ENCODE assay signal across 9 cellular contexts in the genomic region with DNA sequence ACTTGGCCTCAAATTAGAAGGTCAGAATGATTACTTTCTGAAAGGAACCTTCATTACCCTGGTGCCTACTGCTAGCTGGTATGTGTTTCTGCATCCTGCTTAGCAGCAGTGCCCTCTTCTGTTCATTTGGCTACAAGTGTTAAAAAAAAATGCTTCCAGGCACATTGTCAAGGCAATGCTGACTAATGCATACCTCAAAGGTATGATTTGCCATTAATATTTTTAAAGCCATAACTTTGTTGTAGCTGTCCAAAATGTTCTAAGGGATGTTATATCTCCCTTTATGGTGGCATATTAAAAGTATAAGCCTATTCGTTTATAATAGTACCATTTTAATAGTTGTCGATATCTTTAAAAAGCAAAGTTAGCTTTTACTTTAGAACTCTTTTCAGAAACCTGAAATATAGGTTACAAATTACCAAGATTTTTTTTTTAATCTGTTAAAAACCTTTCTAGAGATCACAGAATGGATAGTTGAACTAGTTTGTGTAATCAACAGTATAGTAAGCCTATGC. TPM values are rescaled to one million over a fixed set of nuclear protein-coding genes. Genes with fewer than 3 reads are reported as not detected.
DNase-seq lines count a peak whose midpoint lies in the region; ATAC-seq, FAIRE-seq and TF ChIP-seq lines count a peak whose summit lies in the region.
"Had no signal": no experiment of that assay in that cellular context is flagged by ENCODE, and none has a peak within 500 bp of the region (broad histone marks: within the 10 kb centered on the region; RNA-seq: fewer than 3 reads in every experiment).

No MANE protein-coding gene starts in this region.

- H3K9me3 ChIP-seq in thoracic aorta: no peaks in the 10 kb centered on the region
- H3K9me3 ChIP-seq: SJSA1 had no signal

- H3K36me3 ChIP-seq in bronchial epithelial cell (ENCODE audit: control insufficient read depth, insufficient read depth, low read length) (peaks cover 8% of the 10 kb centered on the region), kidney epithelial cell (ENCODE audit: control insufficient read depth, insufficient read depth, low read length) (no peaks in the 10 kb centered on the region), thoracic aorta (peaks cover 20% of the 10 kb centered on the region)

- CTCF ChIA-PET in HEK293T (lab: Yijun Ruan, JAX): interaction anchor here (0.6 to 2.3 kb wide), 8 partner anchors 9 to 142 kb away, joined by 3 to 16 read pairs (median 3); no protein-coding TSS in a partner anchor

- POLR2A ChIA-PET in HEK293T (lab: Yijun Ruan, JAX): interaction anchor here (0.9 to 2.7 kb wide), 2 partner anchors 52 to 156 kb away, joined by 4 to 11 read pairs; a partner anchor contains a TSS

- peaks cover 0 to 4% of the 10 kb centered on the region in 2 donors for H3K4me1 ChIP-seq in thoracic aorta (ENCODE audit: control insufficient read depth in 1 of 2, low read depth in 2 of 2)
- H3K4me1 ChIP-seq: SJSA1 had no signal

- H3K27ac ChIP-seq in thoracic aorta: no peak overlapping the region
- H3K27ac ChIP-seq: SJSA1 had no signal

- H3K27me3 ChIP-seq in bronchial epithelial cell (ENCODE audit: control insufficient read depth, insufficient read depth, low read length) (no peaks in the 10 kb centered on the region), kidney epithelial cell (ENCODE audit: control insufficient read depth, insufficient read depth, low read length) (no peaks in the 10 kb centered on the region), thoracic aorta (replicated peaks; ENCODE audit: insufficient read depth) (no peaks in the 10 kb centered on the region)
- H3K27me3 ChIP-seq: SJSA1 had no signal

- DNase-seq in AG08396 (ENCODE audit: low spot score) (peak; percentile 59), GM12865 (ENCODE audit: low read depth) (peak; percentile 76), HEK293T (ENCODE audit: extremely low spot score) (peak; percentile 53), SHP77 treated with DMSO at 0.1 percent for 48 hours (lab: John Stamatoyannopoulos, UW) (peak; percentile 42), bronchial epithelial cell (ENCODE audit: low read depth) (peak; percentile 85), kidney epithelial cell (ENCODE audit: low read depth) (peak; percentile 31), thoracic aorta (ENCODE audit: low spot score) (no peak)

- peak; percentile 76 for ATAC-seq in thoracic aorta (ENCODE audit: insufficient number of reproducible peaks, low FRiP score, low read depth)

- no peak for FAIRE-seq in bronchial epithelial cell (lab: Jason Lieb, UNC)

- H3K4me3 ChIP-seq in GM12865 (ENCODE audit: low read depth, low read length) (no peak overlapping the region), bronchial epithelial cell (ENCODE audit: low read depth, low read length) (no peak overlapping the region), kidney epithelial cell (ENCODE audit: low read depth, low read length) (no peak overlapping the region), thoracic aorta (no peak overlapping the region)
- H3K4me3 ChIP-seq: SJSA1 had no signal

- TF ChIP-seq CTCF in GM12865 (IDR thresholded peaks at IDR 0.05; ENCODE audit: insufficient read depth, low read depth, low read length, missing control alignments) (peak; percentile 66), LNCAP (IDR thresholded peaks at IDR 0.05) (peak; percentile 68), bronchial epithelial cell (IDR thresholded peaks at IDR 0.05; ENCODE audit: insufficient read depth, low read length, severe bottlenecking) (peak; percentile 68), kidney epithelial cell (IDR thresholded peaks at IDR 0.05; ENCODE audit: insufficient read depth, low read length, poor library complexity, severe bottlenecking) (peak; percentile 77), thoracic aorta (IDR thresholded peaks at IDR 0.05) (peak; percentile 70)

TF ChIP-seq in HEK293T, 16 proteins besides CTCF, POLR2A, EP300 and RAD21:
- TF ChIP-seq TARDBP (IDR thresholded peaks at IDR 0.05): no peak
- TF ChIP-seq ZNF384 (IDR thresholded peaks at IDR 0.05): peak; percentile 72

RNA-seq across cellular contexts. Expression of a gene that starts 52.0 kb away (rescaled TPM):
- total RNA-seq in bronchial epithelial cell (0.79 and 1.3 TPM in 2 replicates), kidney epithelial cell (2.6 TPM in 2 replicates), thoracic aorta (1 to 10 TPM; 1.8 to 3.5 TPM)

RNA-seq across cellular contexts. Expression of a gene that starts 52.0 kb away (rescaled TPM):
- total RNA-seq in bronchial epithelial cell (76.9 and 111 TPM in 2 replicates), kidney epithelial cell (240 and 251 TPM in 2 replicates), thoracic aorta (100 to 1,000 TPM; 160 to 195 TPM)
